18 cellular contexts compared by ENCODE assay signal in genomic region chr1:85501355-85501898, GRCh38. TPM values are rescaled to one million over a fixed set of nuclear protein-coding genes. Genes with fewer than 3 reads are reported as not detected.
A peak's percentile ranks its signal among the peaks of the same experiment; 100 is the strongest.
DNase-seq lines count a peak whose midpoint lies in the region; ATAC-seq, FAIRE-seq and TF ChIP-seq lines count a peak whose summit lies in the region.
"Had no signal": no experiment of that assay in that cellular context is flagged by ENCODE, and none has a peak within 500 bp of the region (broad histone marks: within the 10 kb centered on the region; RNA-seq: fewer than 3 reads in every experiment).

No MANE protein-coding gene starts in this region.

- H2BK20ac ChIP-seq in IMR-90 (ENCODE audit: low read depth, low read length): no peak overlapping the region

- peaks cover 23 to 71% of the 10 kb centered on the region in 2 experiments for H3K79me1 ChIP-seq in IMR-90 (ENCODE audit: low read depth in 1 of 2, low read length in 2 of 2)

- peak; percentile 35 for FAIRE-seq in GM12878 (lab: Jason Lieb, UNC)
- FAIRE-seq in small intestine (lab: Jason Lieb, UNC): no peak
- FAIRE-seq: GM12891, GM18507, GM19239 had no signal

- CTCF ChIA-PET in IMR-90 (lab: Yijun Ruan, JAX) (interaction anchor here (0.8 kb wide), 1 partner anchor 161 kb away, joined by 3 read pairs; no protein-coding TSS in a partner anchor), GM12878 (lab: Yijun Ruan, JAX) (no interaction called here)

- H3K9ac ChIP-seq in GM23248 (no peak overlapping the region), IMR-90 (ENCODE audit: low read depth, low read length) (no peak overlapping the region), GM12878 (ENCODE audit: control insufficient read depth, insufficient read depth, low read length) (no peak overlapping the region)

- no peak overlapping the region; the same call in none of the 2 replicates for H3K14ac ChIP-seq in IMR-90 (replicated peaks; ENCODE audit: low read depth, low read length)

- H3K36me3 ChIP-seq in GM23248 (ENCODE audit: low read depth): peaks cover 15% of the 10 kb centered on the region
- peaks cover 2% of the 10 kb centered on the region; the same call in 1 of the 2 replicates for H3K36me3 ChIP-seq in IMR-90 (ENCODE audit: control insufficient read depth, insufficient read depth, low read length)
- no peaks in the 10 kb centered on the region for H3K36me3 ChIP-seq in GM12878 (ENCODE audit: control insufficient read depth in 2 of 2, insufficient read depth in 2 of 2, low read length in 1 of 2)
- no peaks in the 10 kb centered on the region for H3K36me3 ChIP-seq in small intestine (ENCODE audit: control insufficient read depth in 2 of 2, insufficient read depth in 2 of 2, low read length in 2 of 2)
- H3K36me3 ChIP-seq: HAP-1 had no signal

- in situ Hi-C loops in GM23248 (cut with MboI) (no loop called here), IMR-90 (cut with MboI; ENCODE audit: low sequenced_read_pairs) (no loop called here), GM12878 (cut with MboI) (no loop called here), G401 (cut with HindIII; ENCODE audit: low sequenced_read_pairs) (no loop called here)

- H2BK120ac ChIP-seq in IMR-90 (ENCODE audit: low read depth, low read length): 0 out of 2 replicates have a peak overlapping the region, but pooled peaks have one; percentile 39

- no peaks in the 10 kb centered on the region for H3K9me3 ChIP-seq in GM23248 (ENCODE audit: low read depth)
- 0 out of 2 replicates have a peak, but pooled peaks cover 2% of the 10 kb centered on the region for H3K9me3 ChIP-seq in IMR-90 (ENCODE audit: control insufficient read depth, insufficient read depth, low read length)
- H3K9me3 ChIP-seq in GM12878 (replicated peaks; ENCODE audit: control insufficient read depth, insufficient read depth, low read length): no peaks in the 10 kb centered on the region
- no peaks in the 10 kb centered on the region for H3K9me3 ChIP-seq in small intestine (ENCODE audit: control insufficient read depth, low read depth)
- H3K9me3 ChIP-seq: HAP-1 had no signal

- no TSS peak for BruUV-seq in IMR-90 (replicated peaks; lab: Mats Ljungman, UMichigan)
- no TSS peak for BruUV-seq in GM12878 (replicated peaks; lab: Mats Ljungman, UMichigan)

- no peak overlapping the region; the same call in none of the 2 replicates for H3K23ac ChIP-seq in IMR-90 (ENCODE audit: low read depth, low read length)

- H4K20me1 ChIP-seq in GM23248 (ENCODE audit: insufficient read depth) (peaks cover 4% of the 10 kb centered on the region; the same call in 1 of the 2 replicates), IMR-90 (ENCODE audit: insufficient read depth, low read length) (peaks cover 42% of the 10 kb centered on the region), GM12878 (ENCODE audit: control insufficient read depth, insufficient read depth) (no peaks in the 10 kb centered on the region)

- H4K91ac ChIP-seq in IMR-90 (ENCODE audit: insufficient read depth, low read depth, low read length): no peak overlapping the region

- DNase-seq in GM23248 (no peak), IMR-90 (no peak), GM12878 (ENCODE audit: low read depth, low spot score) (no peak), small intestine (peak; percentile 42), G401 (ENCODE audit: low spot score) (no peak)
- no peak for DNase-seq in stimulated activated CD4-positive, alpha-beta T cell treated with anti-CD3 and anti-CD28 coated beads, Interleukin-1b, Interleukin-23, amount 100 ng/mL, for 48 hours
- DNase-seq: C1 segment of cervical spinal cord; CD4-positive, alpha-beta memory T cell; COR-L47; DMS153; DND-41; GDM1; GOT3 had no signal

- H3K9me1 ChIP-seq in IMR-90 (ENCODE audit: insufficient read depth, low read length): peaks cover 13% of the 10 kb centered on the region

- H2AK9ac ChIP-seq in IMR-90 (replicated peaks; ENCODE audit: low read depth, low read length, poor library complexity): no peak overlapping the region

- H2AK5ac ChIP-seq in IMR-90 (ENCODE audit: low read depth, low read length): 0 out of 2 replicates have a peak overlapping the region, but pooled peaks have one; percentile 5

- TF ChIP-seq CTCF in IMR-90 (conservative IDR thresholded peaks at IDR 0.05; ENCODE audit: low read depth, low read length) (no peak), GM12878 (IDR thresholded peaks at IDR 0.05 in 2 of 3, conservative IDR thresholded peaks at IDR 0.05 in 1 of 3; ENCODE audit: control insufficient read depth in 2 of 3, extremely low read depth in 1 of 3, insufficient read depth in 1 of 3, low read depth in 3 of 3, low read length in 3 of 3) (no peak)

- H3K9me2 ChIP-seq in GM23248 (ENCODE audit: insufficient read depth): no peaks in the 10 kb centered on the region

- H4K5ac ChIP-seq in IMR-90 (ENCODE audit: low read depth, low read length): peak overlapping the region; percentile 35; the same call in 1 of the 2 replicates

- H4K8ac ChIP-seq in IMR-90 (ENCODE audit: low read depth in 2 of 2, low read length in 2 of 2): no peak overlapping the region

- WGBS in GM23248 (ENCODE audit: low coverage in 1 of 2, low lambda C conversion rate in 2 of 2, missing lambda C conversion rate in 2 of 2), 2 experiments: 97 to 100% methylated on average over 2 of the region's 2 CpGs
- 100% methylated on average over 1 of the region's 2 CpGs; no CpG with 5 or more reads in 1 of the 2 experiments for WGBS in IMR-90 (ENCODE audit: extremely low coverage in 2 of 2, insufficient read length in 1 of 2), 2 experiments
- WGBS in GM12878 (ENCODE audit: insufficient coverage, insufficient replicate concordance, low lambda C conversion rate, missing lambda C conversion rate): 14% methylated on average over 2 of the region's 2 CpGs
- WGBS in small intestine, 3 donors: 34 to 66% (median 39%) methylated on average over 2 of the region's 2 CpGs

- RAD21 ChIA-PET in GM12878 (lab: Charles Lee; ENCODE audit: unreplicated experiment): no interaction called here

- no peak overlapping the region for H2AFZ ChIP-seq in GM23248
- H2AFZ ChIP-seq in IMR-90 (replicated peaks; ENCODE audit: low read length, poor library complexity): no peak overlapping the region
- H2AFZ ChIP-seq in GM12878 (ENCODE audit: control insufficient read depth, low read depth, low read length): no peak overlapping the region

- TF ChIP-seq POLR2A in IMR-90 (IDR thresholded peaks at IDR 0.05; ENCODE audit: low read depth, low read length): no peak
- no peak for TF ChIP-seq POLR2A in GM12878 (IDR thresholded peaks at IDR 0.05; ENCODE audit: low read depth, low read length)

- peaks cover 74% of the 10 kb centered on the region for H3F3A ChIP-seq in GM23248 (ENCODE audit: insufficient read depth)

- TF ChIP-seq EP300 in GM12878 (IDR thresholded peaks at IDR 0.05; ENCODE audit: borderline replicate concordance in 1 of 2, control insufficient read depth in 1 of 2, low read depth in 2 of 2, low read length in 2 of 2): no peak

- peak overlapping the region; percentile 44; the same call in 1 of the 2 replicates for H3K27ac ChIP-seq in GM23248
- H3K27ac ChIP-seq in IMR-90 (ENCODE audit: insufficient read depth, low read length): no peak overlapping the region
- H3K27ac ChIP-seq in GM12878 (ENCODE audit: control insufficient read depth, insufficient read depth): no peak overlapping the region
- no peak overlapping the region for H3K27ac ChIP-seq in small intestine (ENCODE audit: low read depth in 1 of 2, low read length in 1 of 2)

- H3K18ac ChIP-seq in IMR-90 (ENCODE audit: low read depth, low read length): peak overlapping the region; percentile 73; the same call in 1 of the 2 replicates

- no peak for ATAC-seq in IMR-90 (ENCODE audit: low read depth)
- no peak for ATAC-seq in GM12878
- no peak for ATAC-seq in HG02571 (IDR thresholded peaks at IDR 0.05; ENCODE audit: unreplicated experiment)

- no peak overlapping the region for H3K56ac ChIP-seq in IMR-90 (ENCODE audit: extremely low read depth, insufficient read depth, low read length)

- peak overlapping the region; percentile 27 for H2BK5ac ChIP-seq in IMR-90 (ENCODE audit: low read depth, low read length, poor library complexity, severe bottlenecking)

- H3K4me1 ChIP-seq in GM23248 (ENCODE audit: insufficient read depth) (peaks cover 62% of the 10 kb centered on the region), IMR-90 (ENCODE audit: control insufficient read depth, insufficient read depth, low read length) (peaks cover 13% of the 10 kb centered on the region), GM12878 (ENCODE audit: control insufficient read depth, insufficient read depth, low read length) (no peaks in the 10 kb centered on the region), small intestine (ENCODE audit: control insufficient read depth in 2 of 2, insufficient read depth in 1 of 2, low read depth in 1 of 2, low read length in 1 of 2) (peaks cover 3 to 5% of the 10 kb centered on the region in 2 donors)
- H3K4me1 ChIP-seq: HAP-1 had no signal

- H3K4me2 ChIP-seq in GM23248 (ENCODE audit: unreplicated experiment): no peak overlapping the region
- no peak overlapping the region for H3K4me2 ChIP-seq in IMR-90 (ENCODE audit: low read depth, low read length)
- no peak overlapping the region for H3K4me2 ChIP-seq in GM12878 (ENCODE audit: control insufficient read depth, insufficient read depth)

- dilution Hi-C loops in IMR-90 (cut with HindIII; ENCODE audit: low sequenced_read_pairs, unreplicated experiment): no loop called here

- no peak overlapping the region for H3K4me3 ChIP-seq in GM23248
- no peak overlapping the region for H3K4me3 ChIP-seq in IMR-90 (ENCODE audit: insufficient read depth, low read depth, low read length)
- no peak overlapping the region for H3K4me3 ChIP-seq in GM12878
- no peak overlapping the region for H3K4me3 ChIP-seq in small intestine (ENCODE audit: low read depth in 1 of 2, low read length in 2 of 2)
- H3K4me3 ChIP-seq: HAP-1 had no signal

- SMC1A ChIA-PET in GM12878 (lab: Charles Lee; ENCODE audit: uncharacterized antibody, unreplicated experiment): interaction anchor here (1.1 kb wide), 1 partner anchor 38 kb away, joined by 4 read pairs; no protein-coding TSS in a partner anchor

- H3K27me3 ChIP-seq in GM23248 (replicated peaks; ENCODE audit: insufficient read depth): no peaks in the 10 kb centered on the region
- H3K27me3 ChIP-seq in IMR-90 (ENCODE audit: control insufficient read depth, insufficient read depth, low read length): no peaks in the 10 kb centered on the region
- H3K27me3 ChIP-seq in GM12878 (replicated peaks in 1 of 2; ENCODE audit: control insufficient read depth in 2 of 2, insufficient read depth in 2 of 2, low read length in 1 of 2): no peaks in the 10 kb centered on the region; a peak in 1 of 4 replicates
- H3K27me3 ChIP-seq in small intestine (ENCODE audit: control insufficient read depth in 2 of 2, insufficient read depth in 2 of 2, low read length in 2 of 2): no peaks in the 10 kb centered on the region

- POLR2A ChIA-PET in IMR-90 (lab: Charles Lee; ENCODE audit: unreplicated experiment): interaction anchor here (0.5 to 1.1 kb wide), 2 partner anchors 80 to 152 kb away, joined by 3 read pairs; no protein-coding TSS in a partner anchor
- POLR2A ChIA-PET in GM12878 (lab: Charles Lee): no interaction called here

- peak overlapping the region; percentile 52; the same call in 1 of the 2 replicates for H3K4ac ChIP-seq in IMR-90 (ENCODE audit: low read depth, low read length)

- intact Hi-C loops in IMR-90 (cut with micrococcal nuclease) (no loop called here), GM12878 (cut with micrococcal nuclease; ENCODE audit: unreplicated experiment) (loop anchor here (5.0 kb wide), 1 partner anchor 189 kb away; no protein-coding TSS in a partner anchor)

- H3K79me2 ChIP-seq in GM23248 (ENCODE audit: insufficient read depth) (peaks cover 100% of the 10 kb centered on the region), GM12878 (ENCODE audit: control insufficient read depth, insufficient read depth, low read length) (no peaks in the 10 kb centered on the region)

- TF ChIP-seq RAD21 in IMR-90 (IDR thresholded peaks at IDR 0.05; ENCODE audit: low read length) (no peak), GM12878 (IDR thresholded peaks at IDR 0.05; ENCODE audit: insufficient read depth, low read depth, low read length) (no peak)

- no peak overlapping the region for H2BK15ac ChIP-seq in IMR-90 (ENCODE audit: low read depth, low read length)

RNA-seq across cellular contexts. Expression of gene DDAH1, which starts 36.5 kb away (rescaled TPM):
- 162 and 168 TPM in 2 replicates for total RNA-seq in GM23248 (2014; rRNA removed; shearing (Covaris generic))
- polyA plus RNA-seq in GM23248 (2016; fragmentation: Nextera tagmentation; extraction: Ambion mirVana) (234 and 238 TPM in 2 replicates), IMR-90 (2012; rRNA removed) (78.0 and 89.0 TPM in 2 replicates), GM12878 (2011; rRNA removed) (0.88 and 1.1 TPM in 2 replicates), GM12878 (2014; fragmentation: Illumina TruSeq; extraction: Trizol) (not detected in 2 replicates), GM12878 (2014; fragmentation: Nextera tagmentation; extraction: Ambion mirVana) (not detected), GM12878 (2014; rRNA removed) (not detected in 2 replicates), GM12878 (2016; fragmentation: Nextera tagmentation; extraction: Ambion mirVana) (under 1 TPM; 0.07 to 0.10 TPM), small intestine (10 to 100 TPM; 21.9 to 47.8 (median 45.6) TPM)
- total RNA-seq in IMR-90 (2012; rRNA removed) (94.5 and 108 TPM in 2 replicates), GM12878 (2014; rRNA removed) (not detected in 2 replicates), GM12878 (2014; rRNA removed; fragmentation: Illumina TruSeq; extraction: Trizol) (not detected in 2 replicates), GM12878 (2021) (0.21 and 0.44 TPM in 2 replicates)
- polyA plus RNA-seq in IMR-90 (2012; cell fraction: cytosol; rRNA removed): 18.8 and 40.9 TPM in 2 replicates
- 9.2 and 40.9 TPM in 2 replicates for polyA plus RNA-seq in IMR-90 (2012; cell fraction: nucleus; rRNA removed; ENCODE audit: low replicate concordance)
- 0.08 TPM in 1 of 2 replicates, not detected in the other for total RNA-seq in GM12878 (2013; cell fraction: nucleolus; rRNA removed)
- not detected for polyA plus RNA-seq in GM12878 (2011; ENCODE audit: low read depth)
- polyA plus RNA-seq in GM12878 (2011; cell fraction: cytosol; rRNA removed): 0.42 and 0.47 TPM in 2 replicates
- polyA plus RNA-seq in GM12878 (2011; cell fraction: nucleus; rRNA removed): 0.19 and 0.51 TPM in 2 replicates
- polyA plus RNA-seq in GM12878 (2012): 0.11 TPM in 2 replicates
- polyA minus RNA-seq in GM12878 (2011; rRNA and poly(A)+ RNA removed): 0.31 and 0.59 TPM in 2 replicates
- polyA minus RNA-seq in GM12878 (2011; cell fraction: cytosol; rRNA and poly(A)+ RNA removed): 0.21 and 0.67 TPM in 2 replicates
- polyA minus RNA-seq in GM12878 (2011; cell fraction: nucleus; rRNA and poly(A)+ RNA removed): 0.10 and 0.24 TPM in 2 replicates
- total RNA-seq in G401 (2014; rRNA removed; shearing (Covaris generic)): 38.1 and 47.8 TPM in 2 replicates
- total RNA-seq: CD4-positive, alpha-beta memory T cell had no signal
- polyA plus RNA-seq: CD4-positive, alpha-beta memory T cell had no signal

Comparison
In these comparisons a context has a peak if more than half of its experiments do, and no peak if none do; other contexts are left out.
1. RNA of gene DDAH1, which starts 36.5 kb away (total RNA-seq): 162 to 168 TPM in GM23248, 94.5 to 108 TPM in IMR-90 and 38.1 to 47.8 TPM in G401; 0.08 to 0.44 TPM in GM12878; every median in the first group is over 10 times any median in the second.